In the genomic region with DNA sequence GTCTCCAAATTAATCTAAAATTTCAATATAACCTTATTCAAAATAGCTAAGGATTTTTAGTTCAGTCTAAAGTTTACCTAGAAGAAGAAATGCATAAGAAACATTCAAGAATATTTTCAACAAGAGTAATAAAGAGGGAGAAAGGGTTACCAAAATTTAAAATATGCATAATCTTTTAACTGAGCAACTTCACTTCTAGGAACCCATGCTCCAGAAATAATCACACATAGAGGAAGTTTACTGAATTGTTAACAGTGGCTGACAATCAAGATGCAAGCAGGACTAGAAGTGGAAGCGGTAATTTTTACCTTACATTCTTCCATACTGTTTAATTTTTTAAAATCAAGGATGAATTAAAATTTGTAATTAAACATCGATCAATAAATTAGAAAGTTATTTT, we compare ENCODE assay signal across 9 cellular contexts. TPM values are rescaled to one million over a fixed set of nuclear protein-coding genes. Genes with fewer than 3 reads are reported as not detected.
DNase-seq lines count a peak whose midpoint lies in the region; ATAC-seq and TF ChIP-seq lines count a peak whose summit lies in the region.
"Had no signal": no experiment of that assay in that cellular context is flagged by ENCODE, and none has a peak within 500 bp of the region (broad histone marks: within the 10 kb centered on the region; RNA-seq: fewer than 3 reads in every experiment).

No MANE protein-coding gene starts in this region.

- peak overlapping the region; percentile 99 for H3K27ac Mint-ChIP-seq in activated CD8-positive, alpha-beta T cell treated with anti-CD3 and anti-CD28 coated beads for 36 hours
- peak overlapping the region; percentile 96 for H3K27ac Mint-ChIP-seq in type B pancreatic cell

- H3K4me3 ChIP-seq in cardiac muscle cell (peak overlapping the region; percentile 89), kidney epithelial cell (ENCODE audit: low read depth, low read length) (peak overlapping the region; percentile 60), mesendoderm (ENCODE audit: low read length) (no peak overlapping the region)

- POLR2A ChIA-PET in activated CD8-positive, alpha-beta T cell treated with anti-CD3 and anti-CD28 coated beads for 36 hours (lab: Charles Lee): no interaction called here
- POLR2A ChIA-PET in HEK293T (lab: Yijun Ruan, JAX): no interaction called here

- no peak overlapping the region for H2AK5ac ChIP-seq in mesendoderm (ENCODE audit: low read length)

- H3K56ac ChIP-seq in mesendoderm (ENCODE audit: low read length): no peak overlapping the region

- peak overlapping the region; percentile 90 for H3K4me3 Mint-ChIP-seq in activated CD8-positive, alpha-beta T cell treated with anti-CD3 and anti-CD28 coated beads for 36 hours
- peak overlapping the region; percentile 93 for H3K4me3 Mint-ChIP-seq in type B pancreatic cell

- ATAC-seq in left cardiac atrium: no peak
- no peak for ATAC-seq in activated CD8-positive, alpha-beta T cell treated with anti-CD3 and anti-CD28 coated beads for 36 hours
- ATAC-seq in HG02970 (IDR thresholded peaks at IDR 0.05; ENCODE audit: low FRiP score, unreplicated experiment): no peak

- TF ChIP-seq CTCF in cardiac muscle cell (IDR thresholded peaks at IDR 0.05; ENCODE audit: low read depth, low read length) (no peak), kidney epithelial cell (IDR thresholded peaks at IDR 0.05; ENCODE audit: insufficient read depth, low read length, poor library complexity, severe bottlenecking) (no peak), type B pancreatic cell (conservative IDR thresholded peaks at IDR 0.05) (no peak)
- no peak for TF ChIP-seq CTCF in activated CD8-positive, alpha-beta T cell treated with anti-CD3 and anti-CD28 coated beads for 36 hours (IDR thresholded peaks at IDR 0.05)

- no peaks in the 10 kb centered on the region for H3K9me3 ChIP-seq in cardiac muscle cell (ENCODE audit: low read depth)

- H3K27ac ChIP-seq in cardiac muscle cell: peak overlapping the region; percentile 97
- no peak overlapping the region for H3K27ac ChIP-seq in mesendoderm (ENCODE audit: low read depth, low read length)

- no peak overlapping the region for H2BK15ac ChIP-seq in mesendoderm (replicated peaks; ENCODE audit: low read depth)

- no peaks in the 10 kb centered on the region for H3K9me3 Mint-ChIP-seq in activated CD8-positive, alpha-beta T cell treated with anti-CD3 and anti-CD28 coated beads for 36 hours
- no peaks in the 10 kb centered on the region for H3K9me3 Mint-ChIP-seq in type B pancreatic cell

- H3K36me3 ChIP-seq in cardiac muscle cell (no peaks in the 10 kb centered on the region), kidney epithelial cell (ENCODE audit: control insufficient read depth, insufficient read depth, low read length) (no peaks in the 10 kb centered on the region), mesendoderm (ENCODE audit: control insufficient read depth, insufficient read depth, low read length) (no peaks in the 10 kb centered on the region)

- DNase-seq in cardiac muscle cell (ENCODE audit: low read depth in 1 of 2, low spot score in 1 of 2) (no peak), left cardiac atrium (no peak), kidney epithelial cell (ENCODE audit: low read depth) (no peak), type B pancreatic cell (ENCODE audit: extremely low spot score, unreplicated experiment) (no peak), HEK293T (ENCODE audit: extremely low spot score) (no peak), mesendoderm (no peak)
- no peak for DNase-seq in activated CD8-positive, alpha-beta T cell treated with anti-CD3 and anti-CD28 coated beads for 36 hours
- DNase-seq: T1000 had no signal

- H3K36me3 Mint-ChIP-seq in activated CD8-positive, alpha-beta T cell treated with anti-CD3 and anti-CD28 coated beads for 36 hours (ENCODE audit: low read depth): peaks cover 24% of the 10 kb centered on the region
- H3K36me3 Mint-ChIP-seq in type B pancreatic cell: peaks cover 9% of the 10 kb centered on the region

- no peaks in the 10 kb centered on the region for H3K27me3 ChIP-seq in cardiac muscle cell
- H3K27me3 ChIP-seq in kidney epithelial cell (ENCODE audit: control insufficient read depth, insufficient read depth, low read length): no peaks in the 10 kb centered on the region
- no peaks in the 10 kb centered on the region for H3K27me3 ChIP-seq in mesendoderm (ENCODE audit: insufficient read depth, low read length, poor library complexity)

- peaks cover 33% of the 10 kb centered on the region for H3K79me2 ChIP-seq in mesendoderm (ENCODE audit: control insufficient read depth, insufficient read depth, low read length)

- no peak overlapping the region for H3K23ac ChIP-seq in mesendoderm (ENCODE audit: low read length)

- H3K4me1 ChIP-seq in cardiac muscle cell (ENCODE audit: low read depth) (peaks cover 35% of the 10 kb centered on the region), mesendoderm (ENCODE audit: control insufficient read depth, low read depth, low read length) (no peaks in the 10 kb centered on the region)

- H3K27me3 Mint-ChIP-seq in activated CD8-positive, alpha-beta T cell treated with anti-CD3 and anti-CD28 coated beads for 36 hours: no peaks in the 10 kb centered on the region
- H3K27me3 Mint-ChIP-seq in type B pancreatic cell: no peaks in the 10 kb centered on the region

- CTCF ChIA-PET in activated CD8-positive, alpha-beta T cell treated with anti-CD3 and anti-CD28 coated beads for 36 hours (lab: Charles Lee): no interaction called here
- CTCF ChIA-PET in HEK293T (lab: Yijun Ruan, JAX): no interaction called here

- peaks cover 4% of the 10 kb centered on the region for H3K79me1 ChIP-seq in mesendoderm (ENCODE audit: low read length)

- H2BK120ac ChIP-seq in mesendoderm (ENCODE audit: low read depth, low read length): no peak overlapping the region

- H4K5ac ChIP-seq in mesendoderm (ENCODE audit: low read length): no peak overlapping the region

- peaks cover 50% of the 10 kb centered on the region for H3K4me1 Mint-ChIP-seq in activated CD8-positive, alpha-beta T cell treated with anti-CD3 and anti-CD28 coated beads for 36 hours (ENCODE audit: low read depth)
- H3K4me1 Mint-ChIP-seq in type B pancreatic cell (ENCODE audit: unreplicated experiment): peaks cover 15% of the 10 kb centered on the region

- WGBS in mesendoderm (ENCODE audit: extremely low coverage, insufficient coverage, low lambda C conversion rate): no CpG with 5 or more reads among the region's 2 CpGs

- intact Hi-C loops in left cardiac atrium (cut with DNase I): no loop called here
- intact Hi-C loops in activated CD8-positive, alpha-beta T cell treated with anti-CD3 and anti-CD28 coated beads for 36 hours (cut with micrococcal nuclease): loop anchor here (10.0 kb wide), 1 partner anchor 287 kb away; no protein-coding TSS in a partner anchor

- no peak overlapping the region for H2BK5ac ChIP-seq in mesendoderm (ENCODE audit: low read length)

- no peak overlapping the region for H3K4ac ChIP-seq in mesendoderm (ENCODE audit: low read depth, low read length)

- no peak overlapping the region for H3K9ac ChIP-seq in mesendoderm (ENCODE audit: low read length)

- H3K4me2 ChIP-seq in mesendoderm (ENCODE audit: low read length): no peak overlapping the region

- no peak overlapping the region for H4K8ac ChIP-seq in mesendoderm (ENCODE audit: low read depth, low read length)

- no peak overlapping the region for H3K18ac ChIP-seq in mesendoderm (ENCODE audit: low read length)

TF ChIP-seq in HEK293T, 16 proteins besides CTCF, POLR2A, EP300 and RAD21:
- TF ChIP-seq NFRKB (IDR thresholded peaks at IDR 0.05): no peak
- TF ChIP-seq L3MBTL2 (conservative IDR thresholded peaks at IDR 0.05): no peak
- TF ChIP-seq BHLHE40 (IDR thresholded peaks at IDR 0.05; ENCODE audit: borderline replicate concordance): no peak
- no peak for TF ChIP-seq TARDBP (IDR thresholded peaks at IDR 0.05)
- TF ChIP-seq SP1 (IDR thresholded peaks at IDR 0.05): no peak
- no peak for TF ChIP-seq HDGF (IDR thresholded peaks at IDR 0.05; ENCODE audit: borderline replicate concordance)
- TF ChIP-seq ZNF384 (IDR thresholded peaks at IDR 0.05): no peak
- no peak for TF ChIP-seq ARNT (IDR thresholded peaks at IDR 0.05)
- no peak for TF ChIP-seq SUZ12 (IDR thresholded peaks at IDR 0.05)
- TF ChIP-seq ELF4 (IDR thresholded peaks at IDR 0.05): no peak
- no peak for TF ChIP-seq CTBP1 (IDR thresholded peaks at IDR 0.05; ENCODE audit: borderline replicate concordance)
- no peak for TF ChIP-seq FOXM1 (IDR thresholded peaks at IDR 0.05; ENCODE audit: borderline replicate concordance)
- TF ChIP-seq LEF1 (IDR thresholded peaks at IDR 0.05; ENCODE audit: borderline replicate concordance): no peak
- no peak for TF ChIP-seq FOXK2 (IDR thresholded peaks at IDR 0.05)
- TF ChIP-seq, protein P1, sequence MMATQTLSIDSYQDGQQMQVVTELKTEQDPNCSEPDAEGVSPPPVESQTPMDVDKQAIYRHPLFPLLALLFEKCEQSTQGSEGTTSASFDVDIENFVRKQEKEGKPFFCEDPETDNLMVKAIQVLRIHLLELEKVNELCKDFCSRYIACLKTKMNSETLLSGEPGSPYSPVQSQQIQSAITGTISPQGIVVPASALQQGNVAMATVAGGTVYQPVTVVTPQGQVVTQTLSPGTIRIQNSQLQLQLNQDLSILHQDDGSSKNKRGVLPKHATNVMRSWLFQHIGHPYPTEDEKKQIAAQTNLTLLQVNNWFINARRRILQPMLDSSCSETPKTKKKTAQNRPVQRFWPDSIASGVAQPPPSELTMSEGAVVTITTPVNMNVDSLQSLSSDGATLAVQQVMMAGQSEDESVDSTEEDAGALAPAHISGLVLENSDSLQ (IDR thresholded peaks at IDR 0.05): no peak

RNA-seq across cellular contexts. Expression of a gene that starts 1.9 kb away (rescaled TPM):
- total RNA-seq in cardiac muscle cell: 58.2 and 71.8 TPM in 2 replicates
- 73.6 and 92.1 TPM in 2 replicates for polyA plus RNA-seq in cardiac muscle cell
- total RNA-seq in left cardiac atrium: 10 to 100 TPM; 72.8 to 94.8 TPM
- total RNA-seq in activated CD8-positive, alpha-beta T cell treated with anti-CD3 and anti-CD28 coated beads for 36 hours: 10 to 100 TPM; 65.2 to 67.4 TPM
- total RNA-seq in kidney epithelial cell: 66.2 and 69.9 TPM in 2 replicates
- total RNA-seq in type B pancreatic cell (ENCODE audit: low replicate concordance): 60.2 and 79.9 TPM in 2 replicates
- polyA plus RNA-seq in mesendoderm (2013, experiment 1 of 2): 32.8 TPM
- polyA plus RNA-seq in mesendoderm (2013, experiment 2 of 2): 33.5 TPM
